8 cellular contexts compared by ENCODE assay signal in the genomic region with DNA sequence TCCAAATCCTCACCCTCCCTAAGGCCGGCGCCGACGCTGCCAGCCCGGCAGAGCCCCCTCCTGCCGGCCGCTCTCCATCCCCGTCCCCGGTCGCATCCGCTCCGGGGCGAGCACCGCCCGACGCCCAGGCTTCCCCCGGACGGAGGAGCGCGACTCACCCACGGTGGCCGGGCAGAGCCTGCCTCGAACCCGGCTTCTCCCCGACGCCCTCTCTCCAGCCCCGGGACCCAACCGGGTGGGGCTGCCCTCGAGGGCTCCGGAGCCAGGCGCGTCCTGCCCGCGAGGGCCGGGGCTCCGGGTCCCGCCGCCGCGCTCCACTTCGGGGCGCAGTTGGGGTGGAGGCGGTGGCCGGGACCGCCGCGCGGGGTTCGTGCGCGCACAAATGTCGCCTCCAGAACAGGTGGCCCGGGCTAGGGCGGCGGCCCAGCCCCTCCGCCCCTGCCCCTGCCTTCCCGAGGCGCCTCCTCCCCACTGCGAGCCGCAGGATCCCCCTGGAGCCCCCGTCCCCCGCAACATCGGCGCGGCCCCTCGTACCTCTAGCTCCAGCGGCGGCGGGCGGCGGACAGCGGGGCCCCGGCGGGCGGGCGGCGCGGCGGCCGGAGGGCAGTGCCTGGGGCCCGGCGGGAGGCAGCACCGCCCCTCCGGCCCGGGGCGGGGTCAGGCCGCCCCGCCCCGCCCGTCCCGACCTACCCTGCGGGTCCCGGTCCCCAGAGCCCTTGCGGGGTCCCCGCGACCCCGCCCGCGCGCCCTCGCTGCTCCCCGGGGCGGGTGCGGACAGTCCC. TPM values are rescaled to one million over a fixed set of nuclear protein-coding genes. Genes with fewer than 3 reads are reported as not detected.
DNase-seq lines count a peak whose midpoint lies in the region; ATAC-seq and TF ChIP-seq lines count a peak whose summit lies in the region.

Gene A4GALT, minus strand, starts transcription at position 608 of the 782 bp plus-strand sequence. CDS start 26,919 bp downstream, outside the sequence.

- peaks cover 47% of the 10 kb centered on the region for H3K4me1 Mint-ChIP-seq in nephron progenitor cell

- intact Hi-C loops in esophagus squamous epithelium (cut with DNase I): no loop called here

- DNase-seq in DMS53 (lab: John Stamatoyannopoulos, UW) (peak; percentile 33), DMS53 treated with DMSO at 0.1 percent for 48 hours (lab: John Stamatoyannopoulos, UW; ENCODE audit: unreplicated experiment) (no peak), esophagus squamous epithelium (lab: John Stamatoyannopoulos, UW) (no peak), nephron progenitor cell (peak; percentile 62), BE2C (no peak), NCI-H1092 treated with DMSO at 0.1 percent for 48 hours (lab: John Stamatoyannopoulos, UW) (no peak)

- H3K9me3 Mint-ChIP-seq in nephron progenitor cell: no peaks in the 10 kb centered on the region

- H3K4me1 ChIP-seq in esophagus squamous epithelium (peaks cover 22 to 70% (median 34%) of the 10 kb centered on the region in 3 donors), BE2C (no peaks in the 10 kb centered on the region)

- H3K4me2 ChIP-seq in SU-DHL-6 (ENCODE audit: low read depth, low read length, poor library complexity, severe bottlenecking): peak within 1 kb of the TSS; percentile 64

- no peaks in the 10 kb centered on the region for H3K79me2 ChIP-seq in SU-DHL-6 (ENCODE audit: insufficient read depth, low read length)

- peaks cover 79% of the 10 kb centered on the region for H3K27me3 Mint-ChIP-seq in nephron progenitor cell (ENCODE audit: low read depth, poor library complexity)

- H3K4me3 ChIP-seq in SU-DHL-6 (ENCODE audit: insufficient read depth, low read length, poor library complexity, severe bottlenecking) (peak within 1 kb of the TSS; percentile 54), esophagus squamous epithelium (peak within 1 kb of the TSS; percentile 59 to 89 (median 78)), BE2C (ENCODE audit: low read depth, low read length) (no peak within 1 kb of the TSS; the same call in 1 of the 2 replicates)

- no peaks in the 10 kb centered on the region for H3K36me3 Mint-ChIP-seq in nephron progenitor cell (ENCODE audit: low read depth)

- H3K27ac Mint-ChIP-seq in nephron progenitor cell: no peak within 1 kb of the TSS

- H3K9me3 ChIP-seq in SU-DHL-6 (ENCODE audit: insufficient read depth, low read length) (no peaks in the 10 kb centered on the region), esophagus squamous epithelium (no peaks in the 10 kb centered on the region), BE2C (no peaks in the 10 kb centered on the region)

- H3K27ac ChIP-seq in SU-DHL-6 (ENCODE audit: low read depth, low read length) (peak within 1 kb of the TSS; percentile 88), esophagus squamous epithelium (peak within 1 kb of the TSS; percentile 90 to 94 (median 92))

- no peaks in the 10 kb centered on the region for H3K9me2 ChIP-seq in SU-DHL-6 (replicated peaks; ENCODE audit: insufficient read depth, low read length)

- no peak within 1 kb of the TSS for H2AFZ ChIP-seq in SU-DHL-6 (ENCODE audit: low read depth, low read length, severe bottlenecking)

- no CpG with 5 or more reads among the region's 104 CpGs for WGBS in esophagus squamous epithelium, 2 donors

- TF ChIP-seq POLR2A in esophagus squamous epithelium (IDR thresholded peaks at IDR 0.05): peak in 2 of 4 donors; percentile 15 to 50

- no peaks in the 10 kb centered on the region for H3K27me3 ChIP-seq in SU-DHL-6 (ENCODE audit: low read length)
- peaks cover 0 to 41% (median 0%) of the 10 kb centered on the region in 4 donors for H3K27me3 ChIP-seq in esophagus squamous epithelium
- H3K27me3 ChIP-seq in BE2C: peaks cover 63% of the 10 kb centered on the region

- H3K36me3 ChIP-seq in SU-DHL-6 (ENCODE audit: low read length) (no peaks in the 10 kb centered on the region), esophagus squamous epithelium (no peaks in the 10 kb centered on the region), BE2C (no peaks in the 10 kb centered on the region)

- no peaks in the 10 kb centered on the region for H4K20me1 ChIP-seq in SU-DHL-6 (ENCODE audit: low read depth, low read length)

- peaks cover 33% of the 10 kb centered on the region for H3F3A ChIP-seq in SU-DHL-6 (ENCODE audit: insufficient read depth)

- H3K4me3 Mint-ChIP-seq in nephron progenitor cell: peak within 1 kb of the TSS; percentile 81

- H3K9ac ChIP-seq in SU-DHL-6 (ENCODE audit: low read length): peak within 1 kb of the TSS; percentile 69

- ATAC-seq in GM19395 (IDR thresholded peaks at IDR 0.05; ENCODE audit: unreplicated experiment): no peak

- no peak for TF ChIP-seq CTCF in SU-DHL-6 (IDR thresholded peaks at IDR 0.05; ENCODE audit: insufficient read depth, low read length, poor library complexity, severe bottlenecking)
- no peak for TF ChIP-seq CTCF in esophagus squamous epithelium (IDR thresholded peaks at IDR 0.05)
- no peak for TF ChIP-seq CTCF in nephron progenitor cell (IDR thresholded peaks at IDR 0.05)
- no peak for TF ChIP-seq CTCF in BE2C (IDR thresholded peaks at IDR 0.05; ENCODE audit: low read depth, low read length)

RNA-seq across cellular contexts. Expression of gene A4GALT, which starts in this region (rescaled TPM):
- total RNA-seq in esophagus squamous epithelium: 10 to 100 TPM; 13.9 to 22.0 (median 17.6) TPM
- not detected for polyA plus RNA-seq in BE2C (2012; ENCODE audit: insufficient read depth, insufficient read length, low read depth)

Comparison
In these comparisons a context has a peak if more than half of its experiments do, and no peak if none do; other contexts are left out.
1. DNase-seq: peak in DMS53 (single experiment) and nephron progenitor cell (single experiment); none in DMS53 treated with DMSO at 0.1 percent for 48 hours (single experiment), esophagus squamous epithelium (single experiment), BE2C (single experiment) and NCI-H1092 treated with DMSO at 0.1 percent for 48 hours (single experiment).